Comparison of ENCODE assay signal across 18 cellular contexts in genomic region chr15:31379577-31379976, GRCh38. TPM values are rescaled to one million over a fixed set of nuclear protein-coding genes. Genes with fewer than 3 reads are reported as not detected.
DNase-seq lines count a peak whose midpoint lies in the region; ATAC-seq and TF ChIP-seq lines count a peak whose summit lies in the region.
"Had no signal": no experiment of that assay in that cellular context is flagged by ENCODE, and none has a peak within 500 bp of the region (broad histone marks: within the 10 kb centered on the region; RNA-seq: fewer than 3 reads in every experiment).

No MANE protein-coding gene starts in this region.

- H3K27me3 ChIP-seq in layer of hippocampus (ENCODE audit: control insufficient read depth, insufficient read depth, low read length): no peaks in the 10 kb centered on the region
- H3K27me3 ChIP-seq: esophagus squamous epithelium had no signal

- peak overlapping the region; percentile 19 for H3K27ac ChIP-seq in layer of hippocampus (ENCODE audit: low read depth, low read length)
- H3K27ac ChIP-seq: C4-2B, esophagus squamous epithelium had no signal

- no peak for DNase-seq in activated naive CD8-positive, alpha-beta T cell treated with anti-CD3 and anti-CD28 coated beads, Interleukin-2, amount 50 U/mL, for 24 hours
- DNase-seq in activated CD8-positive, alpha-beta T cell treated with anti-CD3 and anti-CD28 coated beads for 36 hours: no peak
- no peak for DNase-seq in stimulated activated naive B cell treated with anti-CD40 and anti-IgM and Interleukin-4, amounts not matched to agents 10 μg/mL and 1 μg/mL and 100 μg/mL, for 72 hours
- DNase-seq in NCI-H187 (lab: John Stamatoyannopoulos, UW): no peak
- DNase-seq in medulla oblongata (ENCODE audit: extremely low spot score): no peak
- DNase-seq: ACHN; central memory CD4-positive, alpha-beta T cell; effector CD4-positive, alpha-beta T cell; esophagus squamous epithelium; NCI-H1436; NCI-H748 treated with DMSO at 0.1 percent for 48 hours; stimulated activated CD4-positive, alpha-beta T cell treated with anti-CD3 and anti-CD28 coated beads, Interleukin-4, amount 100 ng/mL, for 1 hour had no signal

- H3K9me3 Mint-ChIP-seq in activated naive CD8-positive, alpha-beta T cell (ENCODE audit: low read depth): no peaks in the 10 kb centered on the region
- no peaks in the 10 kb centered on the region for H3K9me3 Mint-ChIP-seq in activated naive CD8-positive, alpha-beta T cell treated with anti-CD3 and anti-CD28 coated beads, Interleukin-2, amount 50 U/mL, for 24 hours
- no peaks in the 10 kb centered on the region for H3K9me3 Mint-ChIP-seq in activated CD8-positive, alpha-beta T cell treated with anti-CD3 and anti-CD28 coated beads for 36 hours
- H3K9me3 Mint-ChIP-seq in stimulated activated naive B cell treated with anti-CD40 and anti-IgM and Interleukin-4, amounts not matched to agents 10 μg/mL and 1 μg/mL and 100 μg/mL, for 72 hours: peaks cover 0 to 4% of the 10 kb centered on the region in 2 donors
- H3K9me3 Mint-ChIP-seq: T-helper 2 cell treated with Interferon-gamma antibody and Interleukin-4, amounts not matched to agents 5 μg/mL and 100 μg/mL, for 36 hours had no signal

- ATAC-seq in activated naive CD8-positive, alpha-beta T cell treated with anti-CD3 and anti-CD28 coated beads, Interleukin-2, amount 50 U/mL, for 24 hours: no peak
- ATAC-seq in activated CD8-positive, alpha-beta T cell treated with anti-CD3 and anti-CD28 coated beads for 36 hours: no peak
- ATAC-seq in stimulated activated naive B cell treated with anti-CD40 and anti-IgM and Interleukin-4, amounts not matched to agents 10 μg/mL and 1 μg/mL and 100 μg/mL, for 72 hours (replicated peaks): no peak
- ATAC-seq in SK-N-SH treated with all-trans-retinoic acid at 6 μM for 48 hours: no peak
- ATAC-seq: HCT116 had no signal

- H3K36me3 Mint-ChIP-seq in activated naive CD8-positive, alpha-beta T cell: peaks cover 9% of the 10 kb centered on the region
- peaks cover 26% of the 10 kb centered on the region for H3K36me3 Mint-ChIP-seq in activated naive CD8-positive, alpha-beta T cell treated with anti-CD3 and anti-CD28 coated beads, Interleukin-2, amount 50 U/mL, for 24 hours (ENCODE audit: low read depth)
- H3K36me3 Mint-ChIP-seq in activated CD8-positive, alpha-beta T cell treated with anti-CD3 and anti-CD28 coated beads for 36 hours (ENCODE audit: low read depth): peaks cover 48% of the 10 kb centered on the region
- H3K36me3 Mint-ChIP-seq in stimulated activated naive B cell treated with anti-CD40 and anti-IgM and Interleukin-4, amounts not matched to agents 10 μg/mL and 1 μg/mL and 100 μg/mL, for 72 hours: peaks cover 30 to 56% of the 10 kb centered on the region in 2 donors

- TF ChIP-seq CTCF in activated CD8-positive, alpha-beta T cell treated with anti-CD3 and anti-CD28 coated beads for 36 hours (IDR thresholded peaks at IDR 0.05): no peak

- no peak overlapping the region for H3K4me3 Mint-ChIP-seq in activated naive CD8-positive, alpha-beta T cell
- H3K4me3 Mint-ChIP-seq in activated naive CD8-positive, alpha-beta T cell treated with anti-CD3 and anti-CD28 coated beads, Interleukin-2, amount 50 U/mL, for 24 hours: no peak overlapping the region
- H3K4me3 Mint-ChIP-seq in activated CD8-positive, alpha-beta T cell treated with anti-CD3 and anti-CD28 coated beads for 36 hours: no peak overlapping the region
- H3K4me3 Mint-ChIP-seq in stimulated activated naive B cell treated with anti-CD40 and anti-IgM and Interleukin-4, amounts not matched to agents 10 μg/mL and 1 μg/mL and 100 μg/mL, for 72 hours: no peak overlapping the region
- H3K4me3 Mint-ChIP-seq: T-helper 2 cell treated with Interferon-gamma antibody and Interleukin-4, amounts not matched to agents 5 μg/mL and 100 μg/mL, for 36 hours had no signal

- intact Hi-C loops in activated CD8-positive, alpha-beta T cell treated with anti-CD3 and anti-CD28 coated beads for 36 hours (cut with micrococcal nuclease): no loop called here

- peak overlapping the region; percentile 64 for H3K27ac Mint-ChIP-seq in activated naive CD8-positive, alpha-beta T cell
- no peak overlapping the region for H3K27ac Mint-ChIP-seq in activated naive CD8-positive, alpha-beta T cell treated with anti-CD3 and anti-CD28 coated beads, Interleukin-2, amount 50 U/mL, for 24 hours
- peak overlapping the region; percentile 49 for H3K27ac Mint-ChIP-seq in activated CD8-positive, alpha-beta T cell treated with anti-CD3 and anti-CD28 coated beads for 36 hours
- H3K27ac Mint-ChIP-seq in stimulated activated naive B cell treated with anti-CD40 and anti-IgM and Interleukin-4, amounts not matched to agents 10 μg/mL and 1 μg/mL and 100 μg/mL, for 72 hours: peak overlapping the region; percentile 71
- H3K27ac Mint-ChIP-seq: T-helper 2 cell treated with Interferon-gamma antibody and Interleukin-4, amounts not matched to agents 5 μg/mL and 100 μg/mL, for 36 hours had no signal

- POLR2A ChIA-PET in activated CD8-positive, alpha-beta T cell treated with anti-CD3 and anti-CD28 coated beads for 36 hours (lab: Charles Lee): interaction anchor here (3.7 kb wide), 1 partner anchor 13 kb away, joined by 33 read pairs; no protein-coding TSS in a partner anchor

- H3K27me3 Mint-ChIP-seq in activated naive CD8-positive, alpha-beta T cell: no peaks in the 10 kb centered on the region
- H3K27me3 Mint-ChIP-seq in activated naive CD8-positive, alpha-beta T cell treated with anti-CD3 and anti-CD28 coated beads, Interleukin-2, amount 50 U/mL, for 24 hours: no peaks in the 10 kb centered on the region
- H3K27me3 Mint-ChIP-seq in activated CD8-positive, alpha-beta T cell treated with anti-CD3 and anti-CD28 coated beads for 36 hours: no peaks in the 10 kb centered on the region
- no peaks in the 10 kb centered on the region for H3K27me3 Mint-ChIP-seq in stimulated activated naive B cell treated with anti-CD40 and anti-IgM and Interleukin-4, amounts not matched to agents 10 μg/mL and 1 μg/mL and 100 μg/mL, for 72 hours

- CTCF ChIA-PET in activated CD8-positive, alpha-beta T cell treated with anti-CD3 and anti-CD28 coated beads for 36 hours (lab: Charles Lee): interaction anchor here (2.5 kb wide), 1 partner anchor 55 kb away, joined by 13 read pairs; no protein-coding TSS in a partner anchor

- H3K4me1 Mint-ChIP-seq in activated naive CD8-positive, alpha-beta T cell (ENCODE audit: low read depth): peaks cover 61% of the 10 kb centered on the region
- peaks cover 43% of the 10 kb centered on the region for H3K4me1 Mint-ChIP-seq in activated naive CD8-positive, alpha-beta T cell treated with anti-CD3 and anti-CD28 coated beads, Interleukin-2, amount 50 U/mL, for 24 hours
- H3K4me1 Mint-ChIP-seq in activated CD8-positive, alpha-beta T cell treated with anti-CD3 and anti-CD28 coated beads for 36 hours (ENCODE audit: low read depth): peaks cover 58% of the 10 kb centered on the region
- peaks cover 24 to 54% of the 10 kb centered on the region in 2 donors for H3K4me1 Mint-ChIP-seq in stimulated activated naive B cell treated with anti-CD40 and anti-IgM and Interleukin-4, amounts not matched to agents 10 μg/mL and 1 μg/mL and 100 μg/mL, for 72 hours

TF ChIP-seq in SK-N-SH treated with all-trans-retinoic acid at 6 μM for 48 hours, 23 proteins besides CTCF, POLR2A, EP300 and RAD21:
- TF ChIP-seq PPARA (CRISPR knock-in tag; IDR thresholded peaks at IDR 0.05; ENCODE audit: borderline replicate concordance) (no peak), PATZ1 (CRISPR knock-in tag; IDR thresholded peaks at IDR 0.05; ENCODE audit: borderline replicate concordance) (no peak), ZNF565 (CRISPR knock-in tag; conservative IDR thresholded peaks at IDR 0.05; ENCODE audit: low read depth) (no peak), TOX (CRISPR knock-in tag; IDR thresholded peaks at IDR 0.05; ENCODE audit: borderline replicate concordance) (no peak), ZNF8 (CRISPR knock-in tag; IDR thresholded peaks at IDR 0.05) (no peak)

RNA-seq across cellular contexts. Expression of gene KLF13, which starts 52.9 kb away (rescaled TPM):
- 100 to 1,000 TPM; 163 to 175 TPM for total RNA-seq in activated CD8-positive, alpha-beta T cell treated with anti-CD3 and anti-CD28 coated beads for 36 hours
